Comparison of ENCODE assay signal across 10 cellular contexts in genomic region chr1:112818990-112819689, GRCh38.
DNase-seq lines count a peak whose midpoint lies in the region; ATAC-seq and TF ChIP-seq lines count a peak whose summit lies in the region.
"Had no signal": no experiment of that assay in that cellular context is flagged by ENCODE, and none has a peak within 500 bp of the region (broad histone marks: within the 10 kb centered on the region; RNA-seq: fewer than 3 reads in every experiment).

No MANE protein-coding gene starts in this region.

- H3K27me3 Mint-ChIP-seq in nephron (ENCODE audit: low read depth), result peaks cover 5% of the 10 kb centered on the region

- peaks cover 13% of the 10 kb centered on the region for H3K4me1 Mint-ChIP-seq in nephron

- DNase-seq in GDM1 (lab: John Stamatoyannopoulos, UW) (peak; percentile 41), PC-9 (peak in 1 of 2 experiments; percentile 58), fibroblast of peridontal ligament (ENCODE audit: extremely low read depth) (peak; percentile 17), GM13976 (ENCODE audit: low spot score) (no peak)
- DNase-seq in stimulated activated naive CD4-positive, alpha-beta T cell treated with Interleukin-2 at 50 U/mL for 16 hours (lab: John Stamatoyannopoulos, UW), result no peak
- DNase-seq: stimulated activated CD4-positive, alpha-beta T cell treated with anti-CD3 and anti-CD28 coated beads, Interleukin-4, amount 100 ng/mL, for 24 hours; T-helper 2 cell had no signal

- no peak overlapping the region for H2AFZ ChIP-seq in PC-9

- H3K4me3 Mint-ChIP-seq in nephron, result no peak overlapping the region

- no peaks in the 10 kb centered on the region for H3K27me3 ChIP-seq in PC-9 (ENCODE audit: insufficient read depth, low read depth)

- no TSS peak for BruUV-seq in PC-9 (replicated peaks; lab: Mats Ljungman, UMichigan)

- ATAC-seq in HG03469 (IDR thresholded peaks at IDR 0.05; ENCODE audit: unreplicated experiment), result no peak
- ATAC-seq in HG03342 (IDR thresholded peaks at IDR 0.05; ENCODE audit: unreplicated experiment), result no peak

- in situ Hi-C loops in GM13976 (cut with MboI; ENCODE audit: low sequenced_read_pairs, unreplicated experiment), result no loop called here

- POLR2A ChIA-PET in PC-9 (lab: Charles Lee; ENCODE audit: unreplicated experiment), result interaction anchor here (0.6 to 0.7 kb wide), 2 partner anchors 137 to 1295 kb away, joined by 7 to 9 read pairs; partner anchors contain the start of gene SLC16A1

- H3K36me3 ChIP-seq in PC-9 (ENCODE audit: low read depth), result no peaks in the 10 kb centered on the region

- H4K20me1 ChIP-seq in PC-9 (ENCODE audit: insufficient read depth), result no peaks in the 10 kb centered on the region

- no peaks in the 10 kb centered on the region for H3K9me3 ChIP-seq in PC-9 (ENCODE audit: insufficient read depth, low read depth)

- H3K36me3 Mint-ChIP-seq in nephron (ENCODE audit: low read depth), result no peaks in the 10 kb centered on the region

- peaks cover 15% of the 10 kb centered on the region for H3K4me1 ChIP-seq in PC-9 (replicated peaks; ENCODE audit: insufficient read depth)

- H3K79me2 ChIP-seq in PC-9 (ENCODE audit: low read depth), result no peaks in the 10 kb centered on the region

- intact Hi-C loops in PC-9 (cut with micrococcal nuclease; ENCODE audit: unreplicated experiment), result no loop called here

- H3K4me3 ChIP-seq in PC-9, result no peak overlapping the region

- H3K9me2 ChIP-seq in PC-9 (ENCODE audit: insufficient read depth), result no peaks in the 10 kb centered on the region

- peak overlapping the region; percentile 56 to 73 (median 63) for H3K27ac Mint-ChIP-seq in nephron

- H3K4me2 ChIP-seq in PC-9, result 0 out of 2 replicates have a peak overlapping the region, but pooled peaks have one; percentile 14

- TF ChIP-seq CTCF in PC-9 (conservative IDR thresholded peaks at IDR 0.05), result no peak
- no peak for TF ChIP-seq CTCF in nephron (IDR thresholded peaks at IDR 0.05; ENCODE audit: unreplicated experiment in 3 of 3)
- no peak for TF ChIP-seq CTCF in GM13976 (IDR thresholded peaks at IDR 0.05; ENCODE audit: borderline replicate concordance, control extremely low read depth, extremely low read depth, insufficient read depth, missing control alignments)

- H3F3A ChIP-seq in PC-9 (ENCODE audit: insufficient read depth, low read depth), result peaks cover 9% of the 10 kb centered on the region; the same call in 1 of the 2 replicates

- no peaks in the 10 kb centered on the region for H3K9me3 Mint-ChIP-seq in nephron

- CTCF ChIA-PET in PC-9 (lab: Charles Lee), result interaction anchor here (0.6 to 0.7 kb wide), 2 partner anchors 12 to 228 kb away, joined by 3 read pairs; no protein-coding TSS in a partner anchor

- H3K27ac ChIP-seq in PC-9, result no peak overlapping the region

Comparison
In these comparisons a context has a peak if more than half of its experiments do, and no peak if none do; other contexts are left out.
1. DNase-seq: peak in GDM1 (single experiment) and fibroblast of peridontal ligament (single experiment); none in GM13976 (single experiment) and stimulated activated naive CD4-positive, alpha-beta T cell treated with Interleukin-2 at 50 U/mL for 16 hours (single experiment).